In genomic region chr7:1695800-1696454, GRCh38 we compare ENCODE assay signal across 27 cellular contexts. TPM values are rescaled to one million over a fixed set of nuclear protein-coding genes. Genes with fewer than 3 reads are reported as not detected.
DNase-seq lines count a peak whose midpoint lies in the region; ATAC-seq and TF ChIP-seq lines count a peak whose summit lies in the region.
"Had no signal": no experiment of that assay in that cellular context is flagged by ENCODE, and none has a peak within 500 bp of the region (broad histone marks: within the 10 kb centered on the region; RNA-seq: fewer than 3 reads in every experiment).

No MANE protein-coding gene starts in this region.

- H3K4me1 ChIP-seq in right atrium auricular region (peaks cover 0 to 31% of the 10 kb centered on the region in 2 donors), adrenal gland (replicated peaks in 1 of 2) (no peaks in the 10 kb centered on the region)
- H3K4me1 ChIP-seq: foreskin keratinocyte, thyroid gland had no signal

- ATAC-seq in left lobe of liver (no peak), GM19463 (IDR thresholded peaks at IDR 0.05; ENCODE audit: unreplicated experiment) (no peak)
- ATAC-seq: CD8-positive, alpha-beta T cell; foreskin keratinocyte; naive thymus-derived CD4-positive, alpha-beta T cell; T-helper 17 cell had no signal

- no peaks in the 10 kb centered on the region for H3K36me3 ChIP-seq in right atrium auricular region
- no peaks in the 10 kb centered on the region for H3K36me3 ChIP-seq in adrenal gland (replicated peaks in 1 of 2)
- H3K36me3 ChIP-seq: cardiac muscle cell, ovary, thyroid gland had no signal

- DNase-seq in cardiac septum (ENCODE audit: low spot score) (peak; percentile 49), right atrium auricular region (ENCODE audit: low spot score) (no peak), adrenal gland (peak in 4 of 7 donors; percentile 2 to 25 (median 4)), left lobe of liver (ENCODE audit: low spot score) (peak; percentile 35), dermis blood vessel endothelial cell (no peak), A172 (ENCODE audit: low spot score) (no peak)
- DNase-seq: activated CD4-positive, alpha-beta memory T cell treated with anti-CD3 and anti-CD28 coated beads, Interleukin-2, amount 10 ng/mL, durations not matched to agents 7 days and 5 days; DMS79 treated with DMSO at 0.1 percent for 48 hours; erythroblast; foreskin keratinocyte; mesenchymal stem cell; naive thymus-derived CD4-positive, alpha-beta T cell; NCI-H187; NCI-H2227 treated with DMSO at 0.1 percent for 48 hours; NCI-H82; SIG-M5; stimulated activated CD4-positive, alpha-beta T cell treated with anti-CD3 and anti-CD28 coated beads, Interleukin-2, amount 100 ng/mL, for 24 hours; stimulated activated naive CD4-positive, alpha-beta T cell; thyroid gland had no signal

- H3K27me3 ChIP-seq in right atrium auricular region (no peaks in the 10 kb centered on the region), adrenal gland (no peaks in the 10 kb centered on the region)
- H3K27me3 ChIP-seq: cardiac muscle cell, ovary, thyroid gland had no signal

- H3K4me3 ChIP-seq in right atrium auricular region (no peak overlapping the region), adrenal gland (no peak overlapping the region)
- H3K4me3 ChIP-seq: cardiac muscle cell, ovary, thyroid gland had no signal

- intact Hi-C loops in cardiac septum (cut with DNase I) (no loop called here), adrenal gland (cut with DNase I) (no loop called here)

- no peak for TF ChIP-seq POLR2A in adrenal gland (IDR thresholded peaks at IDR 0.05)

- no peaks in the 10 kb centered on the region for H3K9me3 ChIP-seq in right atrium auricular region
- H3K9me3 ChIP-seq in adrenal gland (replicated peaks in 1 of 3): no peaks in the 10 kb centered on the region
- H3K9me3 ChIP-seq: ovary, thyroid gland had no signal

- TF ChIP-seq CTCF in right atrium auricular region (IDR thresholded peaks at IDR 0.05) (no peak), adrenal gland (IDR thresholded peaks at IDR 0.05) (no peak)

- no peak overlapping the region for H3K27ac ChIP-seq in right atrium auricular region
- H3K27ac ChIP-seq in adrenal gland: no peak overlapping the region
- H3K27ac ChIP-seq: foreskin keratinocyte, KMS-11, ovary, thyroid gland had no signal

- 76 to 85% (median 79%) methylated on average over 10 to 11 of the region's 11 CpGs for WGBS in adrenal gland, 4 donors

RNA-seq across cellular contexts. Expression of gene ELFN1, which starts 25.9 kb away (rescaled TPM):
- total RNA-seq in cardiac septum (7.4 TPM), right atrium auricular region (10 to 100 TPM in 1 of 2 donors, 1 to 10 TPM in 1; 6.5 to 15.3 TPM), adrenal gland (1 to 10 TPM in 4 of 8 donors, under 1 TPM in 4; 0.24 to 2.8 (median 1.0) TPM), left lobe of liver (17.5 TPM), dermis blood vessel endothelial cell (0.56 and 1.2 TPM in 2 replicates)
- polyA plus RNA-seq in adrenal gland: 1 to 10 TPM in 1 of 3 donors, under 1 TPM in 2; 0.05 to 1.5 (median 0.80) TPM
- total RNA-seq in A172 (2014; rRNA removed; shearing (Covaris generic)): 5.3 and 6.1 TPM in 2 replicates
- total RNA-seq: activated T-helper 1 cell treated with anti-CD3 and anti-CD28 coated beads, Interleukin-12 subunit alpha, Interleukin-12 subunit beta, Interleukin-2, Interleukin-4 antibody, amounts not matched to agents 30 ng/mL and 10 ng/mL and 1 ng/mL, durations not matched to agents 14 hours and 24 hours and 36 hours; CD8-positive, alpha-beta T cell; foreskin keratinocyte; OCI-LY7; T-helper 17 cell had no signal
- polyA plus RNA-seq: naive thymus-derived CD4-positive, alpha-beta T cell had no signal

Comparison
In these comparisons a context has a peak if more than half of its experiments do, and no peak if none do; other contexts are left out.
1. DNase-seq: peak in cardiac septum (single experiment), adrenal gland (4 of 7) and left lobe of liver (single experiment); none in right atrium auricular region (single experiment), dermis blood vessel endothelial cell (single experiment) and A172 (single experiment).